1 cellular context compared by ENCODE assay signal in the genomic region with DNA sequence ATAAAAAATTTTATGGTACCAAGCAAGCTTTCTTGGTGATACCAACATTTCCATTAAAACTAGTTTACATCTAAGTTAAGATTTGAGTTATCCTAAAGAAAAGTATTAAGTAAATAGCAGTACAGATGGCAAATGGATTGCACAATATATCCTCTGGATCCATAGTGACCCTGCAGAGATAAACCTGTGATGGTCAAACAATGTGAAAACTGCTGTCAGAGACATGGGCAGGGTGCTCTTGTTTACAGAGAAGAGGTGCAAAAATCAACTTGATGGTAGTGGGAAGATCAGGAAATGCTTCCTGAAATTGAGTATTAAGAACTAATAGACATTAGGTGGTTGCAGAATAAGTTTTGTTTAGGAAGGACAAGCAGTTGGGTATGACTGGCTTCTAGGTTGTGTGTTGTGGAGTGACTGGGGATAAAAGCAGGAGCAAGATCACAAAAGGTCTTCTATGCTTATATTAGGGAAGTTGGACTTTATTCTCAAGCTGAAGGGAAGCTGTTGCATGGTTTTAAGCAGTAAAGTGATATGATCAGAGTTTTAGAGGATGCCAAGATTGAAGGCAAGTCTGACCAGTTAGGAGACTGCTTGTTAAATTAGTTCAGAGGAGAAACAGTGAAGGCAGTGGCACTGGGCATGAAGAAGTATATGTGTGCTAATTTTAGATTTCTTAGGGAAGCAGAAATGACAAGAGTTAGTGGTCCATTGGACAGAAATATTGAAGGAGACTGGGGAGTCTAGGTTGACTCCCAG.
TF ChIP-seq lines count a peak whose summit lies in the region.

No MANE protein-coding gene starts in this region.

TF ChIP-seq in HepG2, 621 proteins besides CTCF, POLR2A, EP300 and RAD21 (continued from another document and continues in another):
- no peak for TF ChIP-seq ZFP91 (CRISPR knock-in tag; IDR thresholded peaks at IDR 0.05; ENCODE audit: borderline replicate concordance)
- no peak for TF ChIP-seq NCOA1 (CRISPR knock-in tag; IDR thresholded peaks at IDR 0.05)
- no peak for TF ChIP-seq ZNF770 (CRISPR knock-in tag; IDR thresholded peaks at IDR 0.05)
- peak; percentile 57; the same call in 2 of the 3 replicates for TF ChIP-seq MXI1 (IDR thresholded peaks at IDR 0.05; ENCODE audit: borderline replicate concordance, low read depth, low read length)
- TF ChIP-seq ATF5 (CRISPR knock-in tag; IDR thresholded peaks at IDR 0.05; ENCODE audit: low read depth), result no peak
- TF ChIP-seq, protein P1, sequence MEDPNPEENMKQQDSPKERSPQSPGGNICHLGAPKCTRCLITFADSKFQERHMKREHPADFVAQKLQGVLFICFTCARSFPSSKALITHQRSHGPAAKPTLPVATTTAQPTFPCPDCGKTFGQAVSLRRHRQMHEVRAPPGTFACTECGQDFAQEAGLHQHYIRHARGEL (CRISPR knock-in tag; IDR thresholded peaks at IDR 0.05), result no peak
- TF ChIP-seq HNRNPK (IDR thresholded peaks at IDR 0.05; ENCODE audit: low read depth, low read length, poor library complexity, severe bottlenecking), result no peak
- TF ChIP-seq POLR2AphosphoS2 (IDR thresholded peaks at IDR 0.05; ENCODE audit: low read depth, low read length), result no peak
- TF ChIP-seq, protein P2, sequence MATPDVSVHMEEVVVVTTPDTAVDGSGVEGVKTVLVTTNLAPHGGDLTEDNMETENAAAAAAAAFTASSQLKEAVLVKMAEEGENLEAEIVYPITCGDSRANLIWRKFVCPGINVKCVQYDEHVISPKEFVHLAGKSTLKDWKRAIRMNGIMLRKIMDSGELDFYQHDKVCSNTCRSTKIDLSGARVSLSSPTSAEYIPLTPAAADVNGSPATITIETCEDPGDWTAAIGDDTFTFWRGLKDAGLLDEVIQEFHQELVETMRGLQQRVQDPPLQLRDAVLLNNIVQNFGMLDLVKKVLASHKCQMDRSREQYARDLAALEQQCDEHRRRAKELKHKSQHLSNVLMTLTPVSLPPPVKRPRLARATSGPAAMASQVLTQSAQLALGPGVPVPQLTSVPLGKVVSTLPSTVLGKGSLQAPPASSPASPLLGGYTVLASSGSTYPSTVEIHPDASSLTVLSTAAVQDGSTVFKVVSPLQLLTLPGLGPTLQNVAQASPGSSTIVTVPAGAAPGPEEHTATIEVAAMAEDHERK (CRISPR knock-in tag; IDR thresholded peaks at IDR 0.05; ENCODE audit: low read depth), result no peak
- TF ChIP-seq ZNF747 (CRISPR knock-in tag; IDR thresholded peaks at IDR 0.05; ENCODE audit: borderline replicate concordance), result no peak
- TF ChIP-seq MTA1 (CRISPR knock-in tag; IDR thresholded peaks at IDR 0.05; ENCODE audit: borderline replicate concordance), result no peak
- TF ChIP-seq, protein P3, sequence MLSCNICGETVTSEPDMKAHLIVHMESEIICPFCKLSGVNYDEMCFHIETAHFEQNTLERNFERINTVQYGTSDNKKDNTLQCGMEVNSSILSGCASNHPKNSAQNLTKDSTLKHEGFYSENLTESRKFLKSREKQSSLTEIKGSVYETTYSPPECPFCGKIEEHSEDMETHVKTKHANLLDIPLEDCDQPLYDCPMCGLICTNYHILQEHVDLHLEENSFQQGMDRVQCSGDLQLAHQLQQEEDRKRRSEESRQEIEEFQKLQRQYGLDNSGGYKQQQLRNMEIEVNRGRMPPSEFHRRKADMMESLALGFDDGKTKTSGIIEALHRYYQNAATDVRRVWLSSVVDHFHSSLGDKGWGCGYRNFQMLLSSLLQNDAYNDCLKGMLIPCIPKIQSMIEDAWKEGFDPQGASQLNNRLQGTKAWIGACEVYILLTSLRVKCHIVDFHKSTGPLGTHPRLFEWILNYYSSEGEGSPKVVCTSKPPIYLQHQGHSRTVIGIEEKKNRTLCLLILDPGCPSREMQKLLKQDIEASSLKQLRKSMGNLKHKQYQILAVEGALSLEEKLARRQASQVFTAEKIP (CRISPR knock-in tag; IDR thresholded peaks at IDR 0.05; ENCODE audit: borderline replicate concordance), result no peak
- TF ChIP-seq TBL1XR1 (IDR thresholded peaks at IDR 0.05; ENCODE audit: borderline replicate concordance, low read length, partially characterized antibody), result no peak
- no peak for TF ChIP-seq RFXANK (CRISPR knock-in tag; IDR thresholded peaks at IDR 0.05)
- TF ChIP-seq HDAC2 (CRISPR knock-in tag; IDR thresholded peaks at IDR 0.05), result peak; percentile 94
- TF ChIP-seq IKZF1 (IDR thresholded peaks at IDR 0.05), result no peak
- no peak for TF ChIP-seq NFE2L2 (IDR thresholded peaks at IDR 0.05; ENCODE audit: low read length)
- no peak for TF ChIP-seq ZNF431 (CRISPR knock-in tag; IDR thresholded peaks at IDR 0.05; ENCODE audit: borderline replicate concordance, low read depth)
- TF ChIP-seq, protein P4, sequence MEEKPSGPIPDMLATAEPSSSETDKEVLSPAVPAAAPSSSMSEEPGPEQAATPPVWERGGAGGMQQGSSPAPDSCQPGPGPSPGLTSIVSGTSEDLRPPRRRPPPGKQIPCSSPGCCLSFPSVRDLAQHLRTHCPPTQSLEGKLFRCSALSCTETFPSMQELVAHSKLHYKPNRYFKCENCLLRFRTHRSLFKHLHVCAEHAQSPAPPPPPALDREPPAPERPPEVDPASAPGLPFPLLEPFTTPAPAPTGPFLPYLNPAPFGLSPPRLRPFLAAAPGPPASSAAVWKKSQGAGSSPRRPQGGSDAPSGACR (CRISPR knock-in tag; IDR thresholded peaks at IDR 0.05), result no peak
- no peak for TF ChIP-seq ZFYVE20 (CRISPR knock-in tag; IDR thresholded peaks at IDR 0.05; ENCODE audit: borderline replicate concordance, low read depth)
- no peak; the same call in 1 of the 2 replicates for TF ChIP-seq RXRA (CRISPR knock-in tag; IDR thresholded peaks at IDR 0.05)
- TF ChIP-seq HNRNPLL (IDR thresholded peaks at IDR 0.05; ENCODE audit: low read depth, low read length, poor library complexity, severe bottlenecking), result no peak
- no peak for TF ChIP-seq EEA1 (CRISPR knock-in tag; IDR thresholded peaks at IDR 0.05; ENCODE audit: borderline replicate concordance)
- TF ChIP-seq HINFP (CRISPR knock-in tag; IDR thresholded peaks at IDR 0.05; ENCODE audit: low read depth), result no peak
- no peak for TF ChIP-seq JDP2 (CRISPR knock-in tag; IDR thresholded peaks at IDR 0.05; ENCODE audit: borderline replicate concordance)
- no peak for TF ChIP-seq ZNF430 (CRISPR knock-in tag; IDR thresholded peaks at IDR 0.05)
- TF ChIP-seq ZNF329 (CRISPR knock-in tag; IDR thresholded peaks at IDR 0.05; ENCODE audit: low read depth), result no peak
- TF ChIP-seq ZNF564 (CRISPR knock-in tag; IDR thresholded peaks at IDR 0.05), result no peak
- no peak for TF ChIP-seq ZNF446 (CRISPR knock-in tag; IDR thresholded peaks at IDR 0.05)
- peak; percentile 73; the same call in 1 of the 2 replicates for TF ChIP-seq MLX (CRISPR knock-in tag; IDR thresholded peaks at IDR 0.05)
- TF ChIP-seq TAF15 (IDR thresholded peaks at IDR 0.05; ENCODE audit: low read depth, low read length, poor library complexity, severe bottlenecking), result no peak
- TF ChIP-seq ZBTB42 (CRISPR knock-in tag; IDR thresholded peaks at IDR 0.05), result no peak
- TF ChIP-seq ZNF546 (CRISPR knock-in tag; conservative IDR thresholded peaks at IDR 0.05), result no peak
- 0 out of 2 replicates have a peak, but pooled peaks have one; percentile 41 for TF ChIP-seq DRAP1 (CRISPR knock-in tag; IDR thresholded peaks at IDR 0.05)
- TF ChIP-seq, protein P5, sequence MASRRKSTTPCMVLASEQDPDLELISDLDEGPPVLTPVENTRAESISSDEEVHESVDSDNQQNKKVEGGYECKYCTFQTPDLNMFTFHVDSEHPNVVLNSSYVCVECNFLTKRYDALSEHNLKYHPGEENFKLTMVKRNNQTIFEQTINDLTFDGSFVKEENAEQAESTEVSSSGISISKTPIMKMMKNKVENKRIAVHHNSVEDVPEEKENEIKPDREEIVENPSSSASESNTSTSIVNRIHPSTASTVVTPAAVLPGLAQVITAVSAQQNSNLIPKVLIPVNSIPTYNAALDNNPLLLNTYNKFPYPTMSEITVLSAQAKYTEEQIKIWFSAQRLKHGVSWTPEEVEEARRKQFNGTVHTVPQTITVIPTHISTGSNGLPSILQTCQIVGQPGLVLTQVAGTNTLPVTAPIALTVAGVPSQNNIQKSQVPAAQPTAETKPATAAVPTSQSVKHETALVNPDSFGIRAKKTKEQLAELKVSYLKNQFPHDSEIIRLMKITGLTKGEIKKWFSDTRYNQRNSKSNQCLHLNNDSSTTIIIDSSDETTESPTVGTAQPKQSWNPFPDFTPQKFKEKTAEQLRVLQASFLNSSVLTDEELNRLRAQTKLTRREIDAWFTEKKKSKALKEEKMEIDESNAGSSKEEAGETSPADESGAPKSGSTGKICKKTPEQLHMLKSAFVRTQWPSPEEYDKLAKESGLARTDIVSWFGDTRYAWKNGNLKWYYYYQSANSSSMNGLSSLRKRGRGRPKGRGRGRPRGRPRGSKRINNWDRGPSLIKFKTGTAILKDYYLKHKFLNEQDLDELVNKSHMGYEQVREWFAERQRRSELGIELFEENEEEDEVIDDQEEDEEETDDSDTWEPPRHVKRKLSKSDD (CRISPR knock-in tag; IDR thresholded peaks at IDR 0.05; ENCODE audit: low read depth), result no peak
- peak; percentile 16 for TF ChIP-seq XRCC5 (optimal IDR thresholded peaks at IDR 0.05; ENCODE audit: low read length)
- no peak for TF ChIP-seq THAP8 (CRISPR knock-in tag; IDR thresholded peaks at IDR 0.05; ENCODE audit: borderline replicate concordance)
- no peak for TF ChIP-seq YEATS4 (CRISPR knock-in tag; IDR thresholded peaks at IDR 0.05; ENCODE audit: borderline replicate concordance)
- peak; percentile 87 for TF ChIP-seq TBX2 (CRISPR knock-in tag; IDR thresholded peaks at IDR 0.05; ENCODE audit: borderline replicate concordance)
- TF ChIP-seq NR2F1 (CRISPR knock-in tag; IDR thresholded peaks at IDR 0.05), result peak in 1 of 2 experiments; percentile 19; a peak in 1 of 4 replicates
- TF ChIP-seq SRSF9 (IDR thresholded peaks at IDR 0.05; ENCODE audit: borderline replicate concordance, insufficient read depth, low read depth, low read length, poor library complexity, severe bottlenecking), result no peak
- no peak for TF ChIP-seq SOX6 (IDR thresholded peaks at IDR 0.05)
- TF ChIP-seq SOX6 (CRISPR knock-in tag; IDR thresholded peaks at IDR 0.05), result peak; percentile 94
- TF ChIP-seq TFDP2 (CRISPR knock-in tag; IDR thresholded peaks at IDR 0.05), result no peak
- TF ChIP-seq ZSCAN31 (CRISPR knock-in tag; IDR thresholded peaks at IDR 0.05; ENCODE audit: low read depth), result no peak
